ENCODE assay signal across 20 cellular contexts in the genomic region with DNA sequence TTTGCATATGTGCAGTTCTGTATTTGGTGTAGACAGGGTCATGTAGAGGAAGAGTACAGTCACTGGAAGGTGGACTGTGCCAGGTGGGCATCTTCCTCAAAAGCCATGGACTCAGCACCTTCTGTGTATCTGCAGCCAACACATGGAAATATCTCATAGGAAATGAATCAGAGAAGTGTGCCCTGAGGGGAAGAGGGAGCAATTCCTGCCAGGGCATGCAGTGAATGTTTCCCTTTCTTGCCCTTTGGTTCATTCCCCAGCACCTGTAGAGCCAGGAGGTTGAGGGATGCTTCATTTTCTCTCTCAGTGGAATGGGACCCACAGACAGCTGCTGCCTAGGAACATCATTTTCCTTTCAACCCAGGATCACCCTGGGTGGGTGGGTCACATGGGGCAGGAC.
"Had no signal": no experiment of that assay in that cellular context is flagged by ENCODE, and none has a peak within 500 bp of the region (broad histone marks: within the 10 kb centered on the region; RNA-seq: fewer than 3 reads in every experiment).

No MANE protein-coding gene starts in this region.

- H3K9me3 ChIP-seq: colonic mucosa, gastrocnemius medialis, mucosa of descending colon, neutrophil, psoas muscle, tibial artery, upper lobe of right lung had no signal

- DNase-seq: colonic mucosa; effector CD4-positive, alpha-beta T cell; endodermal cell; gastrocnemius medialis; heart right ventricle; hypothalamus; mucosa of descending colon; naive thymus-derived CD8-positive, alpha-beta T cell; psoas muscle; spleen; stimulated activated CD4-positive, alpha-beta T cell treated with anti-CD3 and anti-CD28 coated beads, Interleukin-15, amount 100 ng/mL, for 24 hours; stimulated activated CD4-positive, alpha-beta T cell treated with anti-CD3 and anti-CD28 coated beads, Interleukin-1b, Interleukin-23, amount 100 ng/mL, for 48 hours; stimulated activated CD4-positive, alpha-beta T cell treated with anti-CD3 and anti-CD28 coated beads, Interleukin-4, amount 100 ng/mL, for 24 hours; tibial artery; upper lobe of right lung had no signal

- H3K4me1 ChIP-seq: colonic mucosa, gastrocnemius medialis, heart right ventricle, psoas muscle, spleen, tibial artery, upper lobe of right lung had no signal

- H3K27ac ChIP-seq: colonic mucosa, gastrocnemius medialis, heart right ventricle, neutrophil, psoas muscle, spleen, tibial artery, upper lobe of right lung had no signal

- H3K36me3 ChIP-seq: colonic mucosa, gastrocnemius medialis, heart right ventricle, neutrophil, spleen, tibial artery, upper lobe of right lung had no signal

- ATAC-seq: esophagus mucosa; gastrocnemius medialis; heart right ventricle; left lobe of liver; mucosa of descending colon; naive thymus-derived CD8-positive, alpha-beta T cell; psoas muscle; sciatic nerve; stimulated activated memory B cell treated with anti-CD40 and anti-IgM and Interleukin-4, amounts not matched to agents 10 μg/mL and 1 μg/mL and 100 μg/mL, for 72 hours; upper lobe of right lung had no signal

- H3K4me3 ChIP-seq: colonic mucosa, gastrocnemius medialis, heart right ventricle, mucosa of descending colon, psoas muscle, spleen, tibial artery, upper lobe of right lung had no signal

- H3K27me3 ChIP-seq: colonic mucosa, gastrocnemius medialis, heart right ventricle, neutrophil, spleen, tibial artery, upper lobe of right lung had no signal
